In the genomic region with DNA sequence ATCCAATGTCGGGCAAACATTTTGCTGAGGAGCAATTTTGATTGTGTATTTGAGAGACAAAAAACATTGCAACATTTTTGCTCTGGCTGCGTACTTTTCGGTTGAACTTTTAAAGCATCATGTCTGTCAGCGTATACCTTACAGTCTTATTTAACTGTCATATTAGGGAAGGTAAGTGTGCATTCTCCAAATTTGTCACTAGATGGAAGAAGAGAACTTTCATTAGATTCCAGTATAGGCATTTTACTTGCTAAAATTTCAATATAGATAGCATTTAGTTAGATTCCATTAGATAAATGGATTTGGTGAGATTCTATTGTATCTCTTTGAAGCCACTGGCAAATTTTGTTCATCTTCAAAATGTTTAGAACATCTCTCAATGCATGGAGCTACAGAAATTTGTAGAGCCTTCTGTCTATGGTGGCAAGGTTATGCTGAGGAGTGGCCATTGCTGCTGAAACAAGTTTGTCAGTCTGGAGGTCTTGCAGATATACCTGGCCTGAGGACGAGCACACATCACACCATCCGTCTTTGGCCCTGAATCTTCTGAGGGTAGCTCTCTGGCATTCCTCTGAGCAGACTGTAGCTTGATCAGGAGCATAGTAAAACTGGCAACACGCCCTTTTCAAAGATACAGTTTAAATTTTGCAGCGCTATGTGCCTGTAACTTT, we compare ENCODE assay signal across 8 cellular contexts.
DNase-seq lines count a peak whose midpoint lies in the region; ATAC-seq, FAIRE-seq and TF ChIP-seq lines count a peak whose summit lies in the region.
"Had no signal": no experiment of that assay in that cellular context is flagged by ENCODE, and none has a peak within 500 bp of the region (broad histone marks: within the 10 kb centered on the region; RNA-seq: fewer than 3 reads in every experiment).

No MANE protein-coding gene starts in this region.

- H3K79me2 ChIP-seq in parathyroid adenoma, result no peaks in the 10 kb centered on the region

- no peaks in the 10 kb centered on the region for H3K27me3 Mint-ChIP-seq in CD4-positive, alpha-beta memory T cell
- H3K27me3 Mint-ChIP-seq: activated naive CD8-positive, alpha-beta T cell treated with anti-CD3 and anti-CD28 coated beads for 36 hours had no signal

- CTCF ChIA-PET in CD4-positive, alpha-beta memory T cell (lab: Charles Lee; ENCODE audit: partially characterized antibody), result no interaction called here

- H3K9me3 Mint-ChIP-seq in CD4-positive, alpha-beta memory T cell, result peaks cover 0 to 36% (median 19%) of the 10 kb centered on the region in 8 donors

- H3K27me3 ChIP-seq in H7 (ENCODE audit: control insufficient read depth, insufficient read depth, low read length) (no peaks in the 10 kb centered on the region; the same call in 1 of the 2 replicates), parathyroid adenoma (ENCODE audit: control insufficient read depth, insufficient read depth, low read length) (no peaks in the 10 kb centered on the region)
- H3K27me3 ChIP-seq in CD4-positive, alpha-beta memory T cell (ENCODE audit: insufficient read depth, low read length), result no peaks in the 10 kb centered on the region

- no peaks in the 10 kb centered on the region for H3K4me1 Mint-ChIP-seq in CD4-positive, alpha-beta memory T cell
- H3K4me1 Mint-ChIP-seq: activated naive CD8-positive, alpha-beta T cell treated with anti-CD3 and anti-CD28 coated beads for 36 hours had no signal

- no peak for ATAC-seq in stimulated activated naive CD8-positive, alpha-beta T cell treated with anti-CD3 and anti-CD28 coated beads, Interleukin-15, Interleukin-2, amounts not matched to agents 100 U/mL and 50 U/mL, for 24 hours

- DNase-seq in H7 (peak; percentile 19), NCI-H2227 (lab: John Stamatoyannopoulos, UW; ENCODE audit: unreplicated experiment) (peak; percentile 30), cerebellar cortex (ENCODE audit: low spot score) (peak; percentile 16), GM12892 (ENCODE audit: insufficient read length) (no peak)
- no peak for DNase-seq in stimulated activated naive CD8-positive, alpha-beta T cell treated with anti-CD3 and anti-CD28 coated beads, Interleukin-15, Interleukin-2, amounts not matched to agents 100 U/mL and 50 U/mL, for 24 hours
- DNase-seq in CD4-positive, alpha-beta memory T cell, result no peak
- DNase-seq: activated naive CD8-positive, alpha-beta T cell treated with anti-CD3 and anti-CD28 coated beads for 36 hours had no signal

- no peaks in the 10 kb centered on the region for H3K36me3 Mint-ChIP-seq in CD4-positive, alpha-beta memory T cell
- H3K36me3 Mint-ChIP-seq: activated naive CD8-positive, alpha-beta T cell treated with anti-CD3 and anti-CD28 coated beads for 36 hours had no signal

- H3K4me2 ChIP-seq in parathyroid adenoma (ENCODE audit: low read length), result no peak overlapping the region

- H3K9me3 ChIP-seq in parathyroid adenoma (ENCODE audit: control insufficient read depth, low read length), result no peaks in the 10 kb centered on the region
- H3K9me3 ChIP-seq in CD4-positive, alpha-beta memory T cell (ENCODE audit: control insufficient read depth in 1 of 2, low read length in 2 of 2), result no peaks in the 10 kb centered on the region

- H3K27ac Mint-ChIP-seq in CD4-positive, alpha-beta memory T cell, result no peak overlapping the region
- H3K27ac Mint-ChIP-seq: activated naive CD8-positive, alpha-beta T cell treated with anti-CD3 and anti-CD28 coated beads for 36 hours had no signal

- POLR2A ChIA-PET in CD4-positive, alpha-beta memory T cell (lab: Charles Lee; ENCODE audit: partially characterized antibody), result no interaction called here

- intact Hi-C loops in CD4-positive, alpha-beta memory T cell (cut with micrococcal nuclease), result no loop called here

- no peak overlapping the region for H2AFZ ChIP-seq in parathyroid adenoma

- no peak overlapping the region for H3K27ac ChIP-seq in parathyroid adenoma
- no peak overlapping the region for H3K27ac ChIP-seq in CD4-positive, alpha-beta memory T cell (ENCODE audit: low read depth, low read length)

- no peak overlapping the region for H3K9ac ChIP-seq in parathyroid adenoma

- H3K4me3 ChIP-seq in H7 (ENCODE audit: insufficient read depth, low read depth, low read length), result no peak overlapping the region
- no peak overlapping the region for H3K4me3 ChIP-seq in parathyroid adenoma (ENCODE audit: low read depth, low read length)
- H3K4me3 ChIP-seq in CD4-positive, alpha-beta memory T cell (ENCODE audit: low read length in 2 of 2), result no peak overlapping the region

- H3K4me3 Mint-ChIP-seq in CD4-positive, alpha-beta memory T cell, result no peak overlapping the region
- H3K4me3 Mint-ChIP-seq: activated naive CD8-positive, alpha-beta T cell treated with anti-CD3 and anti-CD28 coated beads for 36 hours had no signal

- TF ChIP-seq CTCF in parathyroid adenoma (IDR thresholded peaks at IDR 0.05), result peak; percentile 37

- no peaks in the 10 kb centered on the region for H3K4me1 ChIP-seq in parathyroid adenoma
- no peaks in the 10 kb centered on the region for H3K4me1 ChIP-seq in CD4-positive, alpha-beta memory T cell (ENCODE audit: insufficient read depth, low read length)

- no peak for FAIRE-seq in GM12892 (lab: Jason Lieb, UNC)

- no peak for TF ChIP-seq POLR2A in GM12892 (IDR thresholded peaks at IDR 0.05; ENCODE audit: low read depth, low read length)

- H3K36me3 ChIP-seq in H7 (replicated peaks; ENCODE audit: control insufficient read depth, insufficient read depth, low read length), result no peaks in the 10 kb centered on the region
- H3K36me3 ChIP-seq in parathyroid adenoma (ENCODE audit: control insufficient read depth, insufficient read depth, low read length), result no peaks in the 10 kb centered on the region
- no peaks in the 10 kb centered on the region for H3K36me3 ChIP-seq in CD4-positive, alpha-beta memory T cell (ENCODE audit: insufficient read depth, low read length)

Comparison
In these comparisons a context has a peak if more than half of its experiments do, and no peak if none do; other contexts are left out.
1. DNase-seq: peak in H7 (single experiment), NCI-H2227 (single experiment) and cerebellar cortex (single experiment); none in GM12892 (single experiment), stimulated activated naive CD8-positive, alpha-beta T cell treated with anti-CD3 and anti-CD28 coated beads, Interleukin-15, Interleukin-2, amounts not matched to agents 100 U/mL and 50 U/mL, for 24 hours (single experiment) and CD4-positive, alpha-beta memory T cell (0 of 5).